ENCODE assay signal across 18 cellular contexts in the genomic region with DNA sequence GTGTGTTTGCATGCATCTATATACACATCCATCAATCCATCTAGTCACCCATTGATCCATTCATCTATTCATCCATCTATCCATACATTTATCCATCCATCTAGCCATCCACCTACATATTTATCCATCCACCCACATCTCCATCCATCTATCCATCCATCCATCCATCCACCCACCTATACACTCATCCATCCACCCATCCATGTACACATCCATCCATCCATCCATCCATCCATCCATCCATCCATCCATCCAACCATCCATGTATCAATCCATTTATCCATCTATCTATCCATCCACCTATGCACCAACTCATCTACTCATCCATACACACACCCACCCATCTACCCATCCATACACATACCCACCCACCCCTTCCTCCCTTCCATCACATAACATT. TPM values are rescaled to one million over a fixed set of nuclear protein-coding genes. Genes with fewer than 3 reads are reported as not detected.
"Had no signal": no experiment of that assay in that cellular context is flagged by ENCODE, and none has a peak within 500 bp of the region (broad histone marks: within the 10 kb centered on the region; RNA-seq: fewer than 3 reads in every experiment).

No MANE protein-coding gene starts in this region.

- H3K9me3 ChIP-seq: heart right ventricle, right lobe of liver had no signal

- H3K27ac Mint-ChIP-seq: activated CD4-positive, alpha-beta T cell treated with anti-CD3 and anti-CD28 coated beads, Interleukin-2, amount 10 ng/mL, durations not matched to agents 7 days and 5 days; activated naive CD8-positive, alpha-beta T cell treated with anti-CD3 and anti-CD28 coated beads, Interleukin-2, amount 10 ng/mL, durations not matched to agents 7 days and 5 days; activated T-cell treated with anti-CD3 and anti-CD28 coated beads, Interleukin-2, amount 50 U/mL, for 72 hours; naive thymus-derived CD4-positive, alpha-beta T cell had no signal

- H3K36me3 ChIP-seq: brain microvascular endothelial cell, heart right ventricle, right lobe of liver had no signal

- H3K27me3 Mint-ChIP-seq: activated CD4-positive, alpha-beta T cell treated with anti-CD3 and anti-CD28 coated beads, Interleukin-2, amount 10 ng/mL, durations not matched to agents 7 days and 5 days; activated naive CD8-positive, alpha-beta T cell treated with anti-CD3 and anti-CD28 coated beads, Interleukin-2, amount 10 ng/mL, durations not matched to agents 7 days and 5 days; naive thymus-derived CD4-positive, alpha-beta T cell had no signal

- H3K27me3 ChIP-seq: heart right ventricle, right lobe of liver had no signal

- DNase-seq: activated CD4-positive, alpha-beta T cell treated with anti-CD3 and anti-CD28 coated beads, Interleukin-2, amount 10 ng/mL, durations not matched to agents 7 days and 5 days; activated CD8-positive, alpha-beta memory T cell treated with anti-CD3 and anti-CD28 coated beads, Interleukin-2, amount 50 U/mL, for 48 hours; activated naive CD8-positive, alpha-beta T cell treated with anti-CD3 and anti-CD28 coated beads, Interleukin-2, amount 10 ng/mL, durations not matched to agents 7 days and 5 days; activated T-cell treated with anti-CD3 and anti-CD28 coated beads, Interleukin-2, amount 50 U/mL, for 72 hours; brain microvascular endothelial cell; effector CD8-positive, alpha-beta T cell; heart right ventricle; naive thymus-derived CD4-positive, alpha-beta T cell; stimulated activated naive CD8-positive, alpha-beta T cell treated with anti-CD3 and anti-CD28 coated beads, Interleukin-15, Interleukin-2, amounts not matched to agents 100 U/mL and 50 U/mL, for 24 hours; SW 1271 had no signal

- H3K36me3 Mint-ChIP-seq: activated naive CD8-positive, alpha-beta T cell treated with anti-CD3 and anti-CD28 coated beads, Interleukin-2, amount 10 ng/mL, durations not matched to agents 7 days and 5 days; naive thymus-derived CD4-positive, alpha-beta T cell had no signal

- H3K4me3 Mint-ChIP-seq: activated CD4-positive, alpha-beta T cell treated with anti-CD3 and anti-CD28 coated beads, Interleukin-2, amount 10 ng/mL, durations not matched to agents 7 days and 5 days; activated naive CD8-positive, alpha-beta T cell treated with anti-CD3 and anti-CD28 coated beads, Interleukin-2, amount 10 ng/mL, durations not matched to agents 7 days and 5 days; activated T-cell treated with anti-CD3 and anti-CD28 coated beads, Interleukin-2, amount 50 U/mL, for 72 hours; naive thymus-derived CD4-positive, alpha-beta T cell had no signal

- ATAC-seq: activated T-cell treated with anti-CD3 and anti-CD28 coated beads, Interleukin-2, amount 50 U/mL, for 72 hours; heart right ventricle; naive thymus-derived CD4-positive, alpha-beta T cell; stimulated activated naive CD8-positive, alpha-beta T cell treated with anti-CD3 and anti-CD28 coated beads, Interleukin-15, Interleukin-2, amounts not matched to agents 100 U/mL and 50 U/mL, for 24 hours had no signal

- H3K9me3 Mint-ChIP-seq: activated CD4-positive, alpha-beta T cell treated with anti-CD3 and anti-CD28 coated beads, Interleukin-2, amount 10 ng/mL, durations not matched to agents 7 days and 5 days had no signal

- H3K27ac ChIP-seq: brain microvascular endothelial cell, heart right ventricle, right lobe of liver had no signal

- H3K4me1 Mint-ChIP-seq: activated CD4-positive, alpha-beta T cell treated with anti-CD3 and anti-CD28 coated beads, Interleukin-2, amount 10 ng/mL, durations not matched to agents 7 days and 5 days; activated naive CD8-positive, alpha-beta T cell treated with anti-CD3 and anti-CD28 coated beads, Interleukin-2, amount 10 ng/mL, durations not matched to agents 7 days and 5 days had no signal

- H3K4me3 ChIP-seq: heart right ventricle, right lobe of liver had no signal

- FAIRE-seq: endothelial cell of umbilical vein, frontal cortex, islet of Langerhans had no signal

RNA-seq across cellular contexts. Expression of a gene that starts 18.8 kb away (rescaled TPM):
- total RNA-seq: activated CD4-positive, alpha-beta T cell treated with anti-CD3 and anti-CD28 coated beads, Interleukin-2, amount 10 ng/mL, durations not matched to agents 7 days and 5 days; activated naive CD8-positive, alpha-beta T cell treated with anti-CD3 and anti-CD28 coated beads, Interleukin-2, amount 10 ng/mL, durations not matched to agents 7 days and 5 days; frontal cortex; heart right ventricle; lung microvascular endothelial cell; T-helper 2 cell treated with Interferon-gamma antibody and Interleukin-4, amounts not matched to agents 100 ng/mL and 5 ng/mL, for 36 hours; temporal lobe; urinary bladder had no signal
- polyA plus RNA-seq: naive thymus-derived CD4-positive, alpha-beta T cell had no signal
